Comparison of ENCODE assay signal across 8 cellular contexts in genomic region chr5:66144074-66144798, GRCh38. TPM values are rescaled to one million over a fixed set of nuclear protein-coding genes. Genes with fewer than 3 reads are reported as not detected.
DNase-seq lines count a peak whose midpoint lies in the region; ATAC-seq and TF ChIP-seq lines count a peak whose summit lies in the region.

TSS of gene SREK1 (plus strand) at chr5:66144300. CDS start at chr5:66144377, 77 bp downstream.

- CTCF ChIA-PET in CD4-positive, alpha-beta T cell (lab: Charles Lee) = interaction anchor here (1.0 kb wide), 1 partner anchor 27 kb away, joined by 3 read pairs; no protein-coding TSS in a partner anchor
- CTCF ChIA-PET in activated CD8-positive, alpha-beta T cell treated with anti-CD3 and anti-CD28 coated beads for 36 hours (lab: Charles Lee) = interaction anchor here (0.8 to 1.0 kb wide), 2 partner anchors 24 to 424 kb away, joined by 3 read pairs; no protein-coding TSS in a partner anchor

- peaks cover 49% of the 10 kb centered on the region for H3K4me1 Mint-ChIP-seq in CD4-positive, alpha-beta T cell (ENCODE audit: low read depth)
- peaks cover 42% of the 10 kb centered on the region for H3K4me1 Mint-ChIP-seq in activated CD8-positive, alpha-beta T cell treated with anti-CD3 and anti-CD28 coated beads for 36 hours (ENCODE audit: low read depth)

- peak in 1 of 2 donors; percentile 21 for TF ChIP-seq POLR2A in lower leg skin (IDR thresholded peaks at IDR 0.05)

- intact Hi-C loops in CD4-positive, alpha-beta T cell (cut with DNase I, micrococcal nuclease) = loop anchor here (2.0 to 5.0 kb wide), 4 partner anchors 27 to 517 kb away; partner anchors contain the start of genes NLN (in 2 of the 2), SGTB (in 2 of the 2), SHLD3 (in 1 of the 2) and TRAPPC13 (in 1 of the 2)
- intact Hi-C loops in activated CD8-positive, alpha-beta T cell treated with anti-CD3 and anti-CD28 coated beads for 36 hours (cut with micrococcal nuclease) = loop anchor here (5.0 to 10.0 kb wide), 3 partner anchors 212 to 1379 kb away; partner anchors contain the start of genes CWC27, SHLD3, SREK1IP1 and TRAPPC13
- intact Hi-C loops in lower leg skin (cut with DNase I; ENCODE audit: low total_unique reads) = loop anchor here (5.0 kb wide), 1 partner anchor 217 kb away; the partner anchor contains the start of gene ERBIN

- no peak for TF ChIP-seq CTCF in CD4-positive, alpha-beta T cell (IDR thresholded peaks at IDR 0.05)
- TF ChIP-seq CTCF in activated CD8-positive, alpha-beta T cell treated with anti-CD3 and anti-CD28 coated beads for 36 hours (IDR thresholded peaks at IDR 0.05) = no peak
- no peak for TF ChIP-seq CTCF in lower leg skin (IDR thresholded peaks at IDR 0.05)

- H3K27me3 Mint-ChIP-seq in CD4-positive, alpha-beta T cell = no peaks in the 10 kb centered on the region
- H3K27me3 Mint-ChIP-seq in activated CD8-positive, alpha-beta T cell treated with anti-CD3 and anti-CD28 coated beads for 36 hours = no peaks in the 10 kb centered on the region

- peak; percentile 84 for ATAC-seq in CD4-positive, alpha-beta T cell (ENCODE audit: poor library complexity)
- peak; percentile 91 for ATAC-seq in GM19455 (IDR thresholded peaks at IDR 0.05; ENCODE audit: unreplicated experiment)
- peak; percentile 90 for ATAC-seq in activated CD8-positive, alpha-beta T cell treated with anti-CD3 and anti-CD28 coated beads for 36 hours

- H3K4me3 Mint-ChIP-seq in CD4-positive, alpha-beta T cell = peak within 1 kb of the TSS; percentile 100
- peak within 1 kb of the TSS; percentile 89 for H3K4me3 Mint-ChIP-seq in activated CD8-positive, alpha-beta T cell treated with anti-CD3 and anti-CD28 coated beads for 36 hours

- no peaks in the 10 kb centered on the region for H3K9me3 ChIP-seq in CD4-positive, alpha-beta T cell (ENCODE audit: control insufficient read depth, low read length)
- H3K9me3 ChIP-seq in duodenal mucosa (ENCODE audit: control insufficient read depth in 1 of 2, low read length in 2 of 2) = no peaks in the 10 kb centered on the region

- H3K9ac ChIP-seq in duodenal mucosa (ENCODE audit: low read depth in 1 of 2, low read length in 2 of 2) = peak within 1 kb of the TSS; percentile 89 to 94

- DNase-seq in CD4-positive, alpha-beta T cell = peak; percentile 76 to 88 (median 83)
- DNase-seq in HK-2 (ENCODE audit: unreplicated experiment) = peak; percentile 84
- peak; percentile 66 for DNase-seq in NCI-H82 treated with DMSO at 0.1 percent for 48 hours (lab: John Stamatoyannopoulos, UW; ENCODE audit: unreplicated experiment)
- peak; percentile 93 for DNase-seq in activated CD8-positive, alpha-beta T cell treated with anti-CD3 and anti-CD28 coated beads for 36 hours
- DNase-seq in lower leg skin (ENCODE audit: low spot score in 2 of 2) = peak; percentile 92 to 99
- peak; percentile 87 to 90 for DNase-seq in stimulated activated CD4-positive, alpha-beta T cell treated with anti-CD3 and anti-CD28 coated beads, Interleukin-4, amount 100 ng/mL, for 4 hours

- H3K36me3 Mint-ChIP-seq in CD4-positive, alpha-beta T cell (ENCODE audit: low read depth) = peaks cover 17% of the 10 kb centered on the region
- H3K36me3 Mint-ChIP-seq in activated CD8-positive, alpha-beta T cell treated with anti-CD3 and anti-CD28 coated beads for 36 hours (ENCODE audit: low read depth) = peaks cover 26% of the 10 kb centered on the region

- H3K4me3 ChIP-seq in duodenal mucosa (ENCODE audit: low read depth in 1 of 2, low read length in 2 of 2) (peak within 1 kb of the TSS; percentile 84 to 94), lower leg skin (ENCODE audit: low read depth, poor library complexity, severe bottlenecking) (peak within 1 kb of the TSS; percentile 53)

- WGBS in lower leg skin, 2 donors = 1 to 3% methylated on average over 17 to 57 of the region's 83 CpGs

- peaks cover 19 to 25% of the 10 kb centered on the region in 2 donors for H3K4me1 ChIP-seq in duodenal mucosa (ENCODE audit: control insufficient read depth in 1 of 2, insufficient read depth in 2 of 2, low read length in 2 of 2)

- POLR2A ChIA-PET in CD4-positive, alpha-beta T cell (lab: Charles Lee) = interaction anchor here (0.5 to 2.9 kb wide), 20 partner anchors 8 to 581 kb away, joined by 3 to 33 read pairs (median 5); partner anchors contain the start of genes CENPK, ERBIN, NLN and PPWD1
- POLR2A ChIA-PET in activated CD8-positive, alpha-beta T cell treated with anti-CD3 and anti-CD28 coated beads for 36 hours (lab: Charles Lee) = interaction anchor here (0.5 to 1.4 kb wide), 6 partner anchors 18 to 218 kb away, joined by 3 to 7 read pairs (median 4); partner anchors contain the start of gene ERBIN

- H3K36me3 ChIP-seq in duodenal mucosa (ENCODE audit: control insufficient read depth in 1 of 2, insufficient read depth in 2 of 2, low read length in 2 of 2) = no peaks in the 10 kb centered on the region

- H3K27ac ChIP-seq in CD4-positive, alpha-beta T cell (ENCODE audit: low read depth, low read length) = peak within 1 kb of the TSS; percentile 97
- peak within 1 kb of the TSS; percentile 99 for H3K27ac ChIP-seq in duodenal mucosa (ENCODE audit: low read depth, low read length)

- H3K9me3 Mint-ChIP-seq in CD4-positive, alpha-beta T cell = no peaks in the 10 kb centered on the region
- H3K9me3 Mint-ChIP-seq in activated CD8-positive, alpha-beta T cell treated with anti-CD3 and anti-CD28 coated beads for 36 hours = no peaks in the 10 kb centered on the region

- H3K27ac Mint-ChIP-seq in CD4-positive, alpha-beta T cell = peak within 1 kb of the TSS; percentile 100
- H3K27ac Mint-ChIP-seq in activated CD8-positive, alpha-beta T cell treated with anti-CD3 and anti-CD28 coated beads for 36 hours = peak within 1 kb of the TSS; percentile 99

- no peaks in the 10 kb centered on the region for H3K27me3 ChIP-seq in CD4-positive, alpha-beta T cell (ENCODE audit: control insufficient read depth, insufficient read depth, low read length)
- H3K27me3 ChIP-seq in duodenal mucosa (ENCODE audit: control insufficient read depth in 1 of 2, insufficient read depth in 2 of 2, low read length in 2 of 2) = no peaks in the 10 kb centered on the region

RNA-seq across cellular contexts. Expression of gene SREK1, which starts in this region (rescaled TPM):
- 100 to 1,000 TPM; 137 to 155 TPM for total RNA-seq in CD4-positive, alpha-beta T cell
- total RNA-seq in activated CD8-positive, alpha-beta T cell treated with anti-CD3 and anti-CD28 coated beads for 36 hours = 10 to 100 TPM; 53.9 to 60.2 TPM
- 10 to 100 TPM; 33.2 to 86.4 (median 52.7) TPM for total RNA-seq in lower leg skin

Comparison
In these comparisons a context has a peak if more than half of its experiments do, and no peak if none do; other contexts are left out.
1. Peak in every context shown above with its lines: DNase-seq, ATAC-seq, H3K4me3 ChIP-seq and H3K27ac ChIP-seq.